Comparison of ENCODE assay signal across 18 cellular contexts in genomic region chr4:151649461-151649860, GRCh38.
DNase-seq lines count a peak whose midpoint lies in the region; ATAC-seq, FAIRE-seq and TF ChIP-seq lines count a peak whose summit lies in the region.
"Had no signal": no experiment of that assay in that cellular context is flagged by ENCODE, and none has a peak within 500 bp of the region (broad histone marks: within the 10 kb centered on the region; RNA-seq: fewer than 3 reads in every experiment).

No MANE protein-coding gene starts in this region.

- 0 out of 2 replicates have a peak, but pooled peaks have one; percentile 25 for TF ChIP-seq CTCF in A673 (conservative IDR thresholded peaks at IDR 0.05; ENCODE audit: low read depth, low read length)
- TF ChIP-seq CTCF in GM12873 (IDR thresholded peaks at IDR 0.05; ENCODE audit: insufficient read depth, low read depth, low read length, missing control alignments), result peak; percentile 12

- H3K27ac ChIP-seq in A673 (ENCODE audit: low read depth, low read length, poor library complexity, severe bottlenecking), result no peak overlapping the region
- H3K27ac ChIP-seq: A549, C4-2B had no signal

- CTCF ChIA-PET in A673 (lab: Charles Lee), result no interaction called here

- FAIRE-seq in frontal cortex (lab: Jason Lieb, UNC), result no peak
- FAIRE-seq: A549, RCC 7860 had no signal

- intact Hi-C loops in A673 (cut with micrococcal nuclease; ENCODE audit: unreplicated experiment), result no loop called here

- ATAC-seq in HG03457 (IDR thresholded peaks at IDR 0.05; ENCODE audit: unreplicated experiment), result no peak

- DNase-seq in A673 (ENCODE audit: low spot score), result peak; percentile 25
- DNase-seq in RPMI7951 (ENCODE audit: low read depth), result peak; percentile 27
- DNase-seq in hepatic stellate cell (ENCODE audit: low spot score), result peak; percentile 66
- DNase-seq in frontal cortex (ENCODE audit: low spot score in 2 of 2), result no peak
- no peak for DNase-seq in NK-92 (lab: John Stamatoyannopoulos, UW; ENCODE audit: unreplicated experiment)
- DNase-seq: H7, MV-4-11, NCI-H1417, NCI-H2029, NCI-H2171, NCI-H446 treated with DMSO at 0.1 percent for 48 hours, NCI-H748 treated with DMSO at 0.1 percent for 48 hours, SHP77 treated with DMSO at 0.1 percent for 48 hours had no signal

- H3K36me3 ChIP-seq in A673 (ENCODE audit: insufficient read depth, low read length, poor library complexity, severe bottlenecking), result no peaks in the 10 kb centered on the region

- POLR2A ChIA-PET in A673 (lab: Charles Lee; ENCODE audit: low non-redundant PET), result no interaction called here

- H3K4me1 ChIP-seq in A673 (ENCODE audit: insufficient read depth, low read length, poor library complexity, severe bottlenecking), result no peaks in the 10 kb centered on the region
- H3K4me1 ChIP-seq: A549 had no signal

- H3K4me3 ChIP-seq in A673 (ENCODE audit: low read depth, low read length, poor library complexity, severe bottlenecking), result no peak overlapping the region
- H3K4me3 ChIP-seq: A549 had no signal

- BruUV-seq in A673 (replicated peaks; lab: Mats Ljungman, UMichigan), result no TSS peak

- H3K9me3 ChIP-seq in A673 (ENCODE audit: low read depth, low read length, poor library complexity, severe bottlenecking), result no peaks in the 10 kb centered on the region
- H3K9me3 ChIP-seq: A549 had no signal

- H3K27me3 ChIP-seq in A673 (replicated peaks; ENCODE audit: insufficient read depth, low read depth, low read length, poor library complexity), result no peaks in the 10 kb centered on the region

Comparison
In these comparisons a context has a peak if more than half of its experiments do, and no peak if none do; other contexts are left out.
1. DNase-seq: peak in A673 (single experiment), RPMI7951 (single experiment) and hepatic stellate cell (single experiment); none in frontal cortex (0 of 2) and NK-92 (single experiment).